In genomic region chr11:73227571-73228211, GRCh38 we compare ENCODE assay signal across 13 cellular contexts. TPM values are rescaled to one million over a fixed set of nuclear protein-coding genes. Genes with fewer than 3 reads are reported as not detected.
A peak's percentile ranks its signal among the peaks of the same experiment; 100 is the strongest.
DNase-seq lines count a peak whose midpoint lies in the region; ATAC-seq and TF ChIP-seq lines count a peak whose summit lies in the region.
"Had no signal": no experiment of that assay in that cellular context is flagged by ENCODE, and none has a peak within 500 bp of the region (broad histone marks: within the 10 kb centered on the region; RNA-seq: fewer than 3 reads in every experiment).

No MANE protein-coding gene starts in this region.

- ATAC-seq in foreskin keratinocyte (peak; percentile 91), GM21717 (IDR thresholded peaks at IDR 0.05; ENCODE audit: unreplicated experiment) (no peak)
- ATAC-seq in activated CD4-positive, alpha-beta T cell treated with anti-CD3 and anti-CD28 coated beads for 36 hours, result no peak
- ATAC-seq: activated naive CD8-positive, alpha-beta T cell treated with anti-CD3 and anti-CD28 coated beads, Interleukin-2, amount 50 U/mL, for 24 hours; left cardiac atrium had no signal

- H3K4me1 ChIP-seq in foreskin keratinocyte (peaks cover 9% of the 10 kb centered on the region), trophoblast cell (ENCODE audit: control insufficient read depth in 1 of 2, insufficient read depth in 2 of 2, low read length in 2 of 2) (peaks cover 51 to 53% of the 10 kb centered on the region in 2 experiments)

- POLR2A ChIA-PET in activated CD4-positive, alpha-beta T cell treated with anti-CD3 and anti-CD28 coated beads for 36 hours (lab: Charles Lee), result no interaction called here

- peak overlapping the region; percentile 75 for H3K4ac ChIP-seq in trophoblast cell (ENCODE audit: low read depth, low read length)

- H3K23ac ChIP-seq in trophoblast cell (ENCODE audit: low read length), result no peak overlapping the region

- H3K79me2 ChIP-seq in trophoblast cell (ENCODE audit: control insufficient read depth, insufficient read depth, low read length, poor library complexity), result peaks cover 11% of the 10 kb centered on the region

- H3K9me3 Mint-ChIP-seq in activated CD4-positive, alpha-beta T cell treated with anti-CD3 and anti-CD28 coated beads for 36 hours (ENCODE audit: low read depth), result no peaks in the 10 kb centered on the region
- H3K9me3 Mint-ChIP-seq in activated naive CD4-positive, alpha-beta T cell treated with anti-CD3 and anti-CD28 coated beads for 36 hours, result no peaks in the 10 kb centered on the region
- H3K9me3 Mint-ChIP-seq: activated naive CD8-positive, alpha-beta T cell treated with anti-CD3 and anti-CD28 coated beads, Interleukin-2, amount 50 U/mL, for 24 hours had no signal

- H3K9ac ChIP-seq in trophoblast cell (ENCODE audit: low read length), result no peak overlapping the region

- H3K4me3 Mint-ChIP-seq in activated CD4-positive, alpha-beta T cell treated with anti-CD3 and anti-CD28 coated beads for 36 hours, result no peak overlapping the region
- no peak overlapping the region for H3K4me3 Mint-ChIP-seq in activated naive CD4-positive, alpha-beta T cell treated with anti-CD3 and anti-CD28 coated beads for 36 hours
- H3K4me3 Mint-ChIP-seq: activated naive CD8-positive, alpha-beta T cell treated with anti-CD3 and anti-CD28 coated beads, Interleukin-2, amount 50 U/mL, for 24 hours; CD4-positive, alpha-beta memory T cell had no signal

- peak; percentile 98 for DNase-seq in DMS53 treated with DMSO at 0.1 percent for 48 hours (lab: John Stamatoyannopoulos, UW; ENCODE audit: unreplicated experiment)
- peak; percentile 97 for DNase-seq in NCI-H510A (lab: John Stamatoyannopoulos, UW)
- peak; percentile 59 to 75 for DNase-seq in foreskin keratinocyte
- DNase-seq in trophoblast cell, result peak; percentile 98
- no peak for DNase-seq in GOT3 (lab: John Stamatoyannopoulos, UW)
- DNase-seq in activated CD4-positive, alpha-beta T cell treated with anti-CD3 and anti-CD28 coated beads for 36 hours, result no peak
- no peak for DNase-seq in activated naive CD4-positive, alpha-beta T cell treated with anti-CD3 and anti-CD28 coated beads for 36 hours
- DNase-seq: activated CD4-positive, alpha-beta T cell treated with anti-CD3 and anti-CD28 coated beads, Interleukin-2, amount 50 U/mL, for 4 hours; activated naive CD8-positive, alpha-beta T cell treated with anti-CD3 and anti-CD28 coated beads, Interleukin-2, amount 50 U/mL, for 24 hours; CD4-positive, alpha-beta memory T cell; left cardiac atrium; retina had no signal

- peak overlapping the region; percentile 31 for H4K91ac ChIP-seq in trophoblast cell (ENCODE audit: low read depth, low read length)

- H2BK12ac ChIP-seq in trophoblast cell (ENCODE audit: low read length), result peak overlapping the region; percentile 45

- no peaks in the 10 kb centered on the region for H3K36me3 ChIP-seq in trophoblast cell (ENCODE audit: control insufficient read depth in 1 of 2, insufficient read depth in 2 of 2, low read length in 2 of 2)

- H3K4me2 ChIP-seq in trophoblast cell (ENCODE audit: low read length), result peak overlapping the region; percentile 1

- H3K79me1 ChIP-seq in trophoblast cell (ENCODE audit: low read length), result peaks cover 33% of the 10 kb centered on the region

- no peak overlapping the region for H3K27ac Mint-ChIP-seq in activated CD4-positive, alpha-beta T cell treated with anti-CD3 and anti-CD28 coated beads for 36 hours
- H3K27ac Mint-ChIP-seq in activated naive CD4-positive, alpha-beta T cell treated with anti-CD3 and anti-CD28 coated beads for 36 hours, result no peak overlapping the region
- H3K27ac Mint-ChIP-seq: activated naive CD8-positive, alpha-beta T cell treated with anti-CD3 and anti-CD28 coated beads, Interleukin-2, amount 50 U/mL, for 24 hours; CD4-positive, alpha-beta memory T cell had no signal

- H3K18ac ChIP-seq in trophoblast cell (ENCODE audit: low read length), result peak overlapping the region; percentile 85

- H3K4me1 Mint-ChIP-seq in activated CD4-positive, alpha-beta T cell treated with anti-CD3 and anti-CD28 coated beads for 36 hours, result no peaks in the 10 kb centered on the region
- H3K4me1 Mint-ChIP-seq in activated naive CD4-positive, alpha-beta T cell treated with anti-CD3 and anti-CD28 coated beads for 36 hours (ENCODE audit: low read depth), result no peaks in the 10 kb centered on the region
- H3K4me1 Mint-ChIP-seq: activated naive CD8-positive, alpha-beta T cell treated with anti-CD3 and anti-CD28 coated beads, Interleukin-2, amount 50 U/mL, for 24 hours had no signal

- no peak overlapping the region for H3K27ac ChIP-seq in foreskin keratinocyte
- H3K27ac ChIP-seq in trophoblast cell (ENCODE audit: low read depth, low read length), result peak overlapping the region; percentile 48

- peak overlapping the region; percentile 13 for H3K14ac ChIP-seq in trophoblast cell (ENCODE audit: low read length)

- H3K4me3 ChIP-seq in trophoblast cell (ENCODE audit: low read depth, low read length), result no peak overlapping the region

- no peaks in the 10 kb centered on the region for H3K36me3 Mint-ChIP-seq in activated CD4-positive, alpha-beta T cell treated with anti-CD3 and anti-CD28 coated beads for 36 hours (ENCODE audit: low read depth)
- no peaks in the 10 kb centered on the region for H3K36me3 Mint-ChIP-seq in activated naive CD4-positive, alpha-beta T cell treated with anti-CD3 and anti-CD28 coated beads for 36 hours (ENCODE audit: low read depth)
- H3K36me3 Mint-ChIP-seq: CD4-positive, alpha-beta memory T cell had no signal

- intact Hi-C loops in activated CD4-positive, alpha-beta T cell treated with anti-CD3 and anti-CD28 coated beads for 36 hours (cut with DNase I, micrococcal nuclease), result no loop called here
- intact Hi-C loops in activated naive CD4-positive, alpha-beta T cell treated with anti-CD3 and anti-CD28 coated beads for 36 hours (cut with micrococcal nuclease), result no loop called here

- no peak overlapping the region for H2AFZ ChIP-seq in trophoblast cell (ENCODE audit: insufficient read depth, low read length, poor library complexity)

- peak overlapping the region; percentile 1 for H2BK120ac ChIP-seq in trophoblast cell (ENCODE audit: insufficient read depth, low read length, poor library complexity)

- no CpG with 5 or more reads among the region's 12 CpGs for WGBS in trophoblast cell (ENCODE audit: extremely low coverage, insufficient coverage, insufficient read length)

- H4K12ac ChIP-seq in trophoblast cell (ENCODE audit: low read depth, low read length), result no peak overlapping the region

- peak overlapping the region; percentile 80 for H2AK5ac ChIP-seq in trophoblast cell (ENCODE audit: low read length)

- H3K9me3 ChIP-seq in trophoblast cell (ENCODE audit: insufficient read depth, low read depth, low read length), result no peaks in the 10 kb centered on the region

- H3K27me3 Mint-ChIP-seq in activated CD4-positive, alpha-beta T cell treated with anti-CD3 and anti-CD28 coated beads for 36 hours, result no peaks in the 10 kb centered on the region
- no peaks in the 10 kb centered on the region for H3K27me3 Mint-ChIP-seq in activated naive CD4-positive, alpha-beta T cell treated with anti-CD3 and anti-CD28 coated beads for 36 hours (ENCODE audit: low read depth)

- CTCF ChIA-PET in activated CD4-positive, alpha-beta T cell treated with anti-CD3 and anti-CD28 coated beads for 36 hours (lab: Charles Lee), result no interaction called here
- CTCF ChIA-PET in activated naive CD4-positive, alpha-beta T cell treated with anti-CD3 and anti-CD28 coated beads for 36 hours (lab: Charles Lee), result interaction anchor here (1.1 to 1.7 kb wide), 2 partner anchors 8 to 9 kb away, joined by 3 to 4 read pairs; no protein-coding TSS in a partner anchor

- H4K8ac ChIP-seq in trophoblast cell (ENCODE audit: low read depth, low read length), result peak overlapping the region; percentile 59

- peak; percentile 71 for TF ChIP-seq CTCF in foreskin keratinocyte (conservative IDR thresholded peaks at IDR 0.05)

- peak overlapping the region; percentile 5 for H2BK5ac ChIP-seq in trophoblast cell (ENCODE audit: low read depth, low read length, poor library complexity)

- no peaks in the 10 kb centered on the region for H3K27me3 ChIP-seq in foreskin keratinocyte
- no peaks in the 10 kb centered on the region for H3K27me3 ChIP-seq in trophoblast cell (ENCODE audit: insufficient read depth, low read length)

RNA-seq across cellular contexts. Expression of gene P2RY2, which starts 9.6 kb away (rescaled TPM):
- 5.1 and 6.3 TPM in 2 replicates for total RNA-seq in foreskin keratinocyte
- 4.1 and 4.2 TPM in 2 replicates for polyA plus RNA-seq in foreskin keratinocyte
- 4.4 and 4.6 TPM in 2 replicates for polyA plus RNA-seq in trophoblast cell (2013)
- not detected for total RNA-seq in activated CD4-positive, alpha-beta T cell treated with anti-CD3 and anti-CD28 coated beads for 36 hours
- not detected for total RNA-seq in activated naive CD4-positive, alpha-beta T cell treated with anti-CD3 and anti-CD28 coated beads for 36 hours
- total RNA-seq: CD4-positive, alpha-beta memory T cell had no signal
- polyA plus RNA-seq: CD4-positive, alpha-beta memory T cell had no signal

RNA-seq across cellular contexts. Expression of gene P2RY6, which starts 44.4 kb away (rescaled TPM):
- total RNA-seq in foreskin keratinocyte, result not detected in 2 replicates
- polyA plus RNA-seq in foreskin keratinocyte, result 0.04 TPM in 1 of 2 replicates, not detected in the other
- 45.7 and 47.8 TPM in 2 replicates for polyA plus RNA-seq in trophoblast cell (2013)
- total RNA-seq in activated CD4-positive, alpha-beta T cell treated with anti-CD3 and anti-CD28 coated beads for 36 hours, result not detected
- not detected for total RNA-seq in activated naive CD4-positive, alpha-beta T cell treated with anti-CD3 and anti-CD28 coated beads for 36 hours
- polyA plus RNA-seq: CD4-positive, alpha-beta memory T cell had no signal

Comparison
In these comparisons a context has a peak if more than half of its experiments do, and no peak if none do; other contexts are left out.
1. DNase-seq: peak in DMS53 treated with DMSO at 0.1 percent for 48 hours (single experiment), NCI-H510A (single experiment), foreskin keratinocyte (2 of 2) and trophoblast cell (2 of 2); none in GOT3 (single experiment), activated CD4-positive, alpha-beta T cell treated with anti-CD3 and anti-CD28 coated beads for 36 hours (single experiment) and activated naive CD4-positive, alpha-beta T cell treated with anti-CD3 and anti-CD28 coated beads for 36 hours (single experiment).